In genomic region chr4:82462415-82462831, GRCh38 we compare ENCODE assay signal across 8 cellular contexts. TPM values are rescaled to one million over a fixed set of nuclear protein-coding genes. Genes with fewer than 3 reads are reported as not detected.
A peak's percentile ranks its signal among the peaks of the same experiment; 100 is the strongest.
DNase-seq lines count a peak whose midpoint lies in the region; ATAC-seq and TF ChIP-seq lines count a peak whose summit lies in the region.

No MANE protein-coding gene starts in this region.

- H3F3A ChIP-seq in SU-DHL-6 (ENCODE audit: insufficient read depth), result peaks cover 16% of the 10 kb centered on the region; the same call in 1 of the 2 replicates

- DNase-seq in GM12865 (ENCODE audit: low read depth), result peak; percentile 84
- DNase-seq in NCI-H1048 (lab: John Stamatoyannopoulos, UW), result peak; percentile 56
- DNase-seq in activated naive CD8-positive, alpha-beta T cell treated with anti-CD3 and anti-CD28 coated beads, Interleukin-2, amount 50 U/mL, for 24 hours, result peak; percentile 84
- peak; percentile 83 for DNase-seq in left cardiac atrium
- DNase-seq in retinal pigment epithelial cell (ENCODE audit: low read depth), result peak; percentile 34

- H3K9me3 Mint-ChIP-seq in activated naive CD8-positive, alpha-beta T cell treated with anti-CD3 and anti-CD28 coated beads, Interleukin-2, amount 50 U/mL, for 24 hours, result no peaks in the 10 kb centered on the region

- H3K27ac ChIP-seq in SU-DHL-6 (ENCODE audit: low read depth, low read length), result no peak overlapping the region

- H3K27me3 Mint-ChIP-seq in activated naive CD8-positive, alpha-beta T cell treated with anti-CD3 and anti-CD28 coated beads, Interleukin-2, amount 50 U/mL, for 24 hours, result no peaks in the 10 kb centered on the region

- ATAC-seq in HG02588 (IDR thresholded peaks at IDR 0.05; ENCODE audit: unreplicated experiment) (peak; percentile 69), left cardiac atrium (peak; percentile 89 to 93), GM21529 (IDR thresholded peaks at IDR 0.05; ENCODE audit: unreplicated experiment) (no peak)
- ATAC-seq in activated naive CD8-positive, alpha-beta T cell treated with anti-CD3 and anti-CD28 coated beads, Interleukin-2, amount 50 U/mL, for 24 hours, result peak; percentile 74

- TF ChIP-seq CTCF in GM12865 (IDR thresholded peaks at IDR 0.05; ENCODE audit: insufficient read depth, low read depth, low read length, missing control alignments) (peak; percentile 75), SU-DHL-6 (IDR thresholded peaks at IDR 0.05; ENCODE audit: insufficient read depth, low read length, poor library complexity, severe bottlenecking) (peak; percentile 24), retinal pigment epithelial cell (conservative IDR thresholded peaks at IDR 0.05; ENCODE audit: low read depth, low read length) (peak; percentile 82)

- peaks cover 40% of the 10 kb centered on the region for H3K36me3 Mint-ChIP-seq in activated naive CD8-positive, alpha-beta T cell treated with anti-CD3 and anti-CD28 coated beads, Interleukin-2, amount 50 U/mL, for 24 hours (ENCODE audit: low read depth)

- H3K27ac Mint-ChIP-seq in activated naive CD8-positive, alpha-beta T cell treated with anti-CD3 and anti-CD28 coated beads, Interleukin-2, amount 50 U/mL, for 24 hours, result no peak overlapping the region

- H3K36me3 ChIP-seq in SU-DHL-6 (ENCODE audit: low read length), result no peaks in the 10 kb centered on the region

- H3K9ac ChIP-seq in SU-DHL-6 (ENCODE audit: low read length), result no peak overlapping the region

- no peaks in the 10 kb centered on the region for H3K27me3 ChIP-seq in SU-DHL-6 (ENCODE audit: low read length)

- H3K9me2 ChIP-seq in SU-DHL-6 (replicated peaks; ENCODE audit: insufficient read depth, low read length), result no peaks in the 10 kb centered on the region

- no peak overlapping the region for H3K4me3 Mint-ChIP-seq in activated naive CD8-positive, alpha-beta T cell treated with anti-CD3 and anti-CD28 coated beads, Interleukin-2, amount 50 U/mL, for 24 hours

- peaks cover 6% of the 10 kb centered on the region for H3K4me1 Mint-ChIP-seq in activated naive CD8-positive, alpha-beta T cell treated with anti-CD3 and anti-CD28 coated beads, Interleukin-2, amount 50 U/mL, for 24 hours

- no peaks in the 10 kb centered on the region for H3K9me3 ChIP-seq in SU-DHL-6 (ENCODE audit: insufficient read depth, low read length)

- H3K79me2 ChIP-seq in SU-DHL-6 (ENCODE audit: insufficient read depth, low read length), result no peaks in the 10 kb centered on the region

- no peak overlapping the region for H2AFZ ChIP-seq in SU-DHL-6 (ENCODE audit: low read depth, low read length, severe bottlenecking)

- H4K20me1 ChIP-seq in SU-DHL-6 (ENCODE audit: low read depth, low read length), result no peaks in the 10 kb centered on the region

- intact Hi-C loops in left cardiac atrium (cut with DNase I), result loop anchor here (5.0 to 10.0 kb wide), 4 partner anchors 275 to 800 kb away; no protein-coding TSS in a partner anchor

- no peak overlapping the region for H3K4me3 ChIP-seq in GM12865 (ENCODE audit: low read depth, low read length)
- no peak overlapping the region for H3K4me3 ChIP-seq in SU-DHL-6 (ENCODE audit: insufficient read depth, low read length, poor library complexity, severe bottlenecking)
- no peak overlapping the region for H3K4me3 ChIP-seq in retinal pigment epithelial cell (ENCODE audit: low read length)

- H3K4me2 ChIP-seq in SU-DHL-6 (ENCODE audit: low read depth, low read length, poor library complexity, severe bottlenecking), result no peak overlapping the region

RNA-seq across cellular contexts. Expression of gene ENOPH1, which starts 32.0 kb away (rescaled TPM):
- total RNA-seq in left cardiac atrium, result 10 to 100 TPM; 14.4 to 19.3 TPM

RNA-seq across cellular contexts. Expression of gene HNRNPDL, which starts 32.2 kb away (rescaled TPM):
- 100 to 1,000 TPM in 1 of 2 donors, 10 to 100 TPM in 1; 78.1 to 156 TPM for total RNA-seq in left cardiac atrium

Comparison
In these comparisons a context has a peak if more than half of its experiments do, and no peak if none do; other contexts are left out.
1. DNase-seq: peak in every context shown above with its lines; median percentile 84 in GM12865; 84 in activated naive CD8-positive, alpha-beta T cell treated with anti-CD3 and anti-CD28 coated beads, Interleukin-2, amount 50 U/mL, for 24 hours; 83 in left cardiac atrium; 56 in NCI-H1048; 34 in retinal pigment epithelial cell.
2. CTCF ChIP-seq: peak in every context shown above with its lines; median percentile 82 in retinal pigment epithelial cell; 75 in GM12865; 24 in SU-DHL-6.